Comparison of ENCODE assay signal across 8 cellular contexts in the genomic region with DNA sequence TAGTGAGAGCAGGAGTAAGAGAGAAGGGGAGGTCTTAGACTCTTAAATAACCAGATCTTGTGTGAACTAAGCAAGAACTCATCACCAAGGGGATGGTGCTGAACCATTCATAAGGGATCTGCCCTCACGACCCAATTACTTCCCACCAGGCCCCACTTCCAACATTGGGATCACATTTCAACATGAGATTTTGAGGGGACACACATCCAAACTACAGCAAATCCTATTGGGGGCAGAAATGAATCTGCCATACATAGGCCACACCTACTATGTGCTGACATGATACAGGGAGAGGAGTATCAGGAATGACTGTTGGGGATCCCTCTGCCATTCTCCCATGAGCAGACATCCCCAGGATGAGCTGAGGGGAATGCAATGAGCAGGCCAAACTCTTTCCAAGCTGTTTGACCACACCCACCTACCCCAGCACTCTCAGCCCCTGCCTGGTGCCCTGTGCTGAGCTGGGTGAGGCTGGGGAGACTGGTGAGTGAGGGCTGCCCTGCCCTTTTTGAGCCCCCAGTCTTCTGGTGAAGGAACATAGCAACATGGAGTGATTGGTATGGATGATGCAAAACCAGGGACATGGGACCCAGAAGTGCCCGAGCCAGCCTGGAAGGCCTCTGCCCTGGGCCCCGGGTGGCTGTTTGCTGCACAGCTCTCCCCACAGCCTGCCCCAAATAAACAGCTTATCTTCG. TPM values are rescaled to one million over a fixed set of nuclear protein-coding genes. Genes with fewer than 3 reads are reported as not detected.
DNase-seq lines count a peak whose midpoint lies in the region; ATAC-seq, FAIRE-seq and TF ChIP-seq lines count a peak whose summit lies in the region.

No MANE protein-coding gene starts in this region.

- FAIRE-seq in bronchial epithelial cell (lab: Jason Lieb, UNC), result peak; percentile 23

- peak overlapping the region; percentile 99 for H3K27ac Mint-ChIP-seq in natural killer cell

- no peaks in the 10 kb centered on the region for H3K36me3 Mint-ChIP-seq in natural killer cell

- peaks cover 58 to 66% of the 10 kb centered on the region in 2 donors for H3K4me1 Mint-ChIP-seq in natural killer cell

- no peaks in the 10 kb centered on the region for H3K9me3 Mint-ChIP-seq in natural killer cell

- H3K27ac ChIP-seq in C4-2B, result peak overlapping the region; percentile 97

- H3K27me3 Mint-ChIP-seq in natural killer cell (ENCODE audit: low read depth in 2 of 2), result no peaks in the 10 kb centered on the region

- H3K27me3 ChIP-seq in bronchial epithelial cell (ENCODE audit: control insufficient read depth, insufficient read depth, low read length), result no peaks in the 10 kb centered on the region

- no peaks in the 10 kb centered on the region for H3K36me3 ChIP-seq in bronchial epithelial cell (ENCODE audit: control insufficient read depth, insufficient read depth, low read length)

- intact Hi-C loops in natural killer cell (cut with micrococcal nuclease), result loop anchor here (5.0 to 10.0 kb wide), 4 partner anchors 148 to 301 kb away; no protein-coding TSS in a partner anchor

- peak overlapping the region; percentile 95 for H3K4me3 Mint-ChIP-seq in natural killer cell

- DNase-seq in Jurkat, Clone E6-1 (ENCODE audit: low read depth, low spot score), result no peak
- DNase-seq in bronchial epithelial cell (ENCODE audit: low read depth) (no peak), natural killer cell (no peak), AG08395 (ENCODE audit: low spot score) (no peak)

- ATAC-seq in natural killer cell, result no peak
- no peak for ATAC-seq in GM18858 (IDR thresholded peaks at IDR 0.05; ENCODE audit: unreplicated experiment)
- no peak for ATAC-seq in HG03565 (IDR thresholded peaks at IDR 0.05; ENCODE audit: unreplicated experiment)
- ATAC-seq in GM18873 (IDR thresholded peaks at IDR 0.05; ENCODE audit: low FRiP score, unreplicated experiment), result no peak

- peak overlapping the region; percentile 93 for H3K4me3 ChIP-seq in Jurkat, Clone E6-1 (ENCODE audit: low read length)
- H3K4me3 ChIP-seq in bronchial epithelial cell (ENCODE audit: low read depth, low read length), result no peak overlapping the region

- TF ChIP-seq CTCF in C4-2B (conservative IDR thresholded peaks at IDR 0.05) (no peak), bronchial epithelial cell (IDR thresholded peaks at IDR 0.05; ENCODE audit: insufficient read depth, low read length, severe bottlenecking) (no peak), natural killer cell (IDR thresholded peaks at IDR 0.05) (no peak)

RNA-seq across cellular contexts. Expression of a gene that starts 1.2 kb away (rescaled TPM):
- 53.5 TPM for polyA plus RNA-seq in Jurkat, Clone E6-1 (2012; ENCODE audit: insufficient read depth, insufficient read length)
- total RNA-seq in bronchial epithelial cell (0.13 and 0.26 TPM in 2 replicates), natural killer cell (1 to 10 TPM; 2.7 to 4.0 (median 2.9) TPM)

RNA-seq across cellular contexts. Expression of a gene that starts 27.6 kb away (rescaled TPM):
- polyA plus RNA-seq in Jurkat, Clone E6-1 (2012; ENCODE audit: insufficient read depth, insufficient read length), result not detected
- total RNA-seq in bronchial epithelial cell (5.4 and 8.4 TPM in 2 replicates), natural killer cell (100 to 1,000 TPM; 251 to 313 (median 312) TPM)

RNA-seq across cellular contexts. Expression of a gene that starts 32.3 kb away (rescaled TPM):
- polyA plus RNA-seq in Jurkat, Clone E6-1 (2012; ENCODE audit: insufficient read depth, insufficient read length), result 0.15 TPM
- not detected in 2 replicates for total RNA-seq in bronchial epithelial cell
- under 1 TPM; 0.07 to 0.25 (median 0.20) TPM for total RNA-seq in natural killer cell

RNA-seq across cellular contexts. Expression of a gene that starts 40.1 kb away (rescaled TPM):
- polyA plus RNA-seq in Jurkat, Clone E6-1 (2012; ENCODE audit: insufficient read depth, insufficient read length), result 75.0 TPM
- total RNA-seq in bronchial epithelial cell (32.3 and 38.7 TPM in 2 replicates), natural killer cell (10 to 100 TPM; 54.5 to 77.9 (median 58.4) TPM)

RNA-seq across cellular contexts. Expression of a gene that starts 45.3 kb away (rescaled TPM):
- polyA plus RNA-seq in Jurkat, Clone E6-1 (2012; ENCODE audit: insufficient read depth, insufficient read length), result 23.8 TPM
- total RNA-seq in bronchial epithelial cell (8.7 and 9.5 TPM in 2 replicates), natural killer cell (10 to 100 TPM in 1 of 3 donors, 1 to 10 TPM in 2; 5.0 to 11.4 (median 7.2) TPM)

Comparison
In these comparisons a context has a peak if more than half of its experiments do, and no peak if none do; other contexts are left out.
1. RNA of a gene that starts 27.6 kb away (total RNA-seq): 251 to 313 TPM in natural killer cell; 5.4 to 8.4 TPM in bronchial epithelial cell; every median in the first group is over 10 times any median in the second.